Comparison of ENCODE assay signal across 14 cellular contexts in the genomic region with DNA sequence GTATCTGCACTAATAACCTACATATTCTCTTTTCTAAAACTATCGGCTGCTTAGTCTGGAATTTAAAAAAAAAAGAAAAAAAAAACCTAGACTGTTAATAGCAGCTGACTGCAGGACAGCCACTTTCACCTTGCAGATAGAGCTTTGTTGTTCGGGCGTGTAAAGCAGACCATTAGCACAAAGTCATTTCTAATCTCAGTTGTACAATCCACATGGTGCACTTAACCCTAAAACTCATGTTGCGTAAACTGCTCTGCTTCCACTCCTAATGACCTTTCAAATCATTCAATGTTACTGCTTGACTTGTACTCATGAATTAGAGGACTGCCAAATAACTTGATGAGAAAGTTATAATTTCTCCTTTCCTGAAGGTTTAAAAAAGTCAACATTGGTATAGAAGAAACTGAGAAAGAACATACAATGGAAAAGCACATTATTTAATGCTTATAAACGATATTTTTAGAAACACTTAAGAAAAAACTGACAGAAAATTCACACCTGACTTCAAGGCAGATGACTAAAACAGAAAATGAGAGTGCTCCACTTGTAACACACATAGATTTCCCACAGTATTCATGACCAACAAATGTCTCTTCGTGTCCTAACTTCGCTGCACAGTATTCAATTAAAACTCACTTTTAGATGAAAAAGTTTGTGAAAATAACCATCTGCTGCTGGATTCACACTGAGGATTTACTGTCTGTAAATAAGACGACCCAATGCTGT. TPM values are rescaled to one million over a fixed set of nuclear protein-coding genes. Genes with fewer than 3 reads are reported as not detected.
DNase-seq lines count a peak whose midpoint lies in the region; ATAC-seq, FAIRE-seq and TF ChIP-seq lines count a peak whose summit lies in the region.
"Had no signal": no experiment of that assay in that cellular context is flagged by ENCODE, and none has a peak within 500 bp of the region (broad histone marks: within the 10 kb centered on the region; RNA-seq: fewer than 3 reads in every experiment).

No MANE protein-coding gene starts in this region.

- H3K4me3 ChIP-seq in mammary epithelial cell (replicated peaks in 1 of 3; ENCODE audit: insufficient read depth in 1 of 3, low read depth in 2 of 3, low read length in 3 of 3) = no peak overlapping the region
- H3K4me3 ChIP-seq in ascending aorta = peak overlapping the region; percentile 70 to 89
- H3K4me3 ChIP-seq in psoas muscle = no peak overlapping the region
- H3K4me3 ChIP-seq: upper lobe of right lung had no signal

- H3K4me1 Mint-ChIP-seq in MCF 10A (ENCODE audit: insufficient read depth, unreplicated experiment) = peaks cover 6% of the 10 kb centered on the region

- no peak overlapping the region for H3K27ac ChIP-seq in mammary epithelial cell (ENCODE audit: insufficient read depth, low read depth, low read length)
- H3K27ac ChIP-seq in ascending aorta = no peak overlapping the region
- no peak overlapping the region for H3K27ac ChIP-seq in psoas muscle
- H3K27ac ChIP-seq: upper lobe of right lung had no signal

- TF ChIP-seq CTCF in MCF 10A (IDR thresholded peaks at IDR 0.05; ENCODE audit: unreplicated experiment) = no peak
- TF ChIP-seq CTCF in mammary epithelial cell (conservative IDR thresholded peaks at IDR 0.05 in 1 of 2, IDR thresholded peaks at IDR 0.05 in 1 of 2; ENCODE audit: extremely low read depth in 1 of 2, insufficient read depth in 1 of 2, low read depth in 1 of 2, low read length in 2 of 2) = no peak
- no peak for TF ChIP-seq CTCF in ascending aorta (IDR thresholded peaks at IDR 0.05)
- TF ChIP-seq CTCF in psoas muscle (IDR thresholded peaks at IDR 0.05) = no peak

- no peaks in the 10 kb centered on the region for H3K79me2 ChIP-seq in mammary epithelial cell (ENCODE audit: insufficient read depth, low read length)

- no peaks in the 10 kb centered on the region for H3K9me3 Mint-ChIP-seq in MCF 10A (ENCODE audit: unreplicated experiment)
- H3K9me3 Mint-ChIP-seq: T-helper 2 cell treated with Interferon-gamma antibody and Interleukin-4, amounts not matched to agents 5 μg/mL and 100 μg/mL, for 36 hours had no signal

- no peaks in the 10 kb centered on the region for H3K27me3 Mint-ChIP-seq in MCF 10A (ENCODE audit: insufficient read depth, unreplicated experiment)

- in situ Hi-C loops in mammary epithelial cell (cut with MboI; ENCODE audit: low sequenced_read_pairs in 2 of 2) = no loop called here

- BruUV-seq in MCF 10A (replicated peaks; lab: Mats Ljungman, UMichigan) (TSS peak; percentile 21), mammary epithelial cell (replicated peaks; lab: Mats Ljungman, UMichigan) (no TSS peak)

- dilution Hi-C loops in mammary epithelial cell (cut with HindIII; ENCODE audit: low sequenced_read_pairs) = no loop called here

- H3K36me3 ChIP-seq in mammary epithelial cell (ENCODE audit: insufficient read depth, low read length) = no peaks in the 10 kb centered on the region
- H3K36me3 ChIP-seq in ascending aorta = no peaks in the 10 kb centered on the region
- no peaks in the 10 kb centered on the region for H3K36me3 ChIP-seq in psoas muscle (ENCODE audit: insufficient read depth in 1 of 2, low read depth in 1 of 2)
- H3K36me3 ChIP-seq: upper lobe of right lung had no signal

- no peak overlapping the region for H3K9ac ChIP-seq in mammary epithelial cell (ENCODE audit: insufficient read depth, low read length)

- intact Hi-C loops in MCF 10A (cut with micrococcal nuclease) = no loop called here
- intact Hi-C loops in mammary epithelial cell (cut with micrococcal nuclease) = no loop called here
- intact Hi-C loops in ascending aorta (cut with DNase I) = no loop called here
- intact Hi-C loops in psoas muscle (cut with DNase I) = no loop called here

- no peaks in the 10 kb centered on the region for H3K36me3 Mint-ChIP-seq in MCF 10A (ENCODE audit: insufficient read depth, unreplicated experiment)

- H3K27me3 ChIP-seq in mammary epithelial cell (ENCODE audit: insufficient read depth, low read length) (peaks cover 48% of the 10 kb centered on the region), ascending aorta (no peaks in the 10 kb centered on the region), psoas muscle (ENCODE audit: insufficient read depth in 3 of 3, low read length in 2 of 3) (peaks cover 0 to 74% (median 17%) of the 10 kb centered on the region in 3 donors)

- H2AFZ ChIP-seq in mammary epithelial cell (ENCODE audit: low read depth, low read length) = no peak overlapping the region

- WGBS in mammary epithelial cell (ENCODE audit: low coverage, missing lambda C conversion rate) = 62% methylated on average over 8 of the region's 8 CpGs
- WGBS in psoas muscle, 3 donors = 80 to 82% (median 81%) methylated on average over 8 of the region's 8 CpGs

- H3K9me3 ChIP-seq in mammary epithelial cell (replicated peaks; ENCODE audit: insufficient read depth, low read length) (no peaks in the 10 kb centered on the region), ascending aorta (no peaks in the 10 kb centered on the region), psoas muscle (no peaks in the 10 kb centered on the region)
- H3K9me3 ChIP-seq: upper lobe of right lung had no signal

- DNase-seq in MCF 10A (ENCODE audit: unreplicated experiment) (no peak), mammary epithelial cell (no peak), ascending aorta (ENCODE audit: low spot score in 2 of 2) (no peak), psoas muscle (no peak)
- DNase-seq: activated T-cell treated with anti-CD3 and anti-CD28 coated beads for 4 hours; KG1; naive thymus-derived CD4-positive, alpha-beta T cell; NCI-H524 treated with DMSO at 0.1 percent for 48 hours; upper lobe of right lung had no signal

- FAIRE-seq in islet of Langerhans (lab: Jason Lieb, UNC) = peak; percentile 66

- no peak overlapping the region for H3K4me2 ChIP-seq in mammary epithelial cell (ENCODE audit: insufficient read depth, low read depth, low read length)

- peaks cover 5% of the 10 kb centered on the region for H4K20me1 ChIP-seq in mammary epithelial cell (ENCODE audit: insufficient read depth, low read length)

- POLR2A ChIA-PET in MCF 10A (lab: Yijun Ruan, JAX) = no interaction called here

- CTCF ChIA-PET in MCF 10A (lab: Yijun Ruan, JAX) = no interaction called here
- CTCF ChIA-PET in mammary epithelial cell (lab: Charles Lee; ENCODE audit: low non-redundant PET) = no interaction called here

- no peak overlapping the region for H3K27ac Mint-ChIP-seq in MCF 10A (ENCODE audit: low read depth, unreplicated experiment)
- H3K27ac Mint-ChIP-seq: T-helper 2 cell treated with Interferon-gamma antibody and Interleukin-4, amounts not matched to agents 5 μg/mL and 100 μg/mL, for 36 hours had no signal

- no peak for ATAC-seq in HG02571 (IDR thresholded peaks at IDR 0.05; ENCODE audit: unreplicated experiment)
- ATAC-seq in psoas muscle = no peak
- no peak for ATAC-seq in HG03135 (IDR thresholded peaks at IDR 0.05; ENCODE audit: unreplicated experiment)
- no peak for ATAC-seq in HG03280 (IDR thresholded peaks at IDR 0.05; ENCODE audit: unreplicated experiment)
- ATAC-seq: naive thymus-derived CD4-positive, alpha-beta T cell; upper lobe of right lung had no signal

- H3K4me1 ChIP-seq in mammary epithelial cell (ENCODE audit: insufficient read depth, low read length) (peaks cover 7% of the 10 kb centered on the region), ascending aorta (no peaks in the 10 kb centered on the region), psoas muscle (peaks cover 6% of the 10 kb centered on the region)
- H3K4me1 ChIP-seq: upper lobe of right lung had no signal

- H3K4me3 Mint-ChIP-seq in MCF 10A (ENCODE audit: unreplicated experiment) = no peak overlapping the region
- H3K4me3 Mint-ChIP-seq: T-helper 2 cell treated with Interferon-gamma antibody and Interleukin-4, amounts not matched to agents 5 μg/mL and 100 μg/mL, for 36 hours had no signal

RNA-seq across cellular contexts. Expression of gene CDH2, which starts 2.6 kb away (rescaled TPM):
- total RNA-seq in MCF 10A (2022) (14.6 and 15.1 TPM in 2 replicates), mammary epithelial cell (10 to 100 TPM in 1 of 2 donors, under 1 TPM in 1; 0.45 to 18.7 TPM), ascending aorta (22.8 TPM), psoas muscle (1 to 10 TPM in 2 of 4 donors, under 1 TPM in 2; 0.27 to 4.8 (median 1.4) TPM)
- polyA plus RNA-seq in mammary epithelial cell (not detected), psoas muscle (under 1 TPM; 0.04 to 0.52 (median 0.08) TPM)
- polyA minus RNA-seq in mammary epithelial cell = not detected

Comparison
In these comparisons a context has a peak if more than half of its experiments do, and no peak if none do; other contexts are left out.
1. H3K4me3 ChIP-seq: peak in ascending aorta (2 of 2); none in mammary epithelial cell (0 of 3) and psoas muscle (single experiment).